In genomic region chr14:40623641-40624040, GRCh38 we compare ENCODE assay signal across 17 cellular contexts.
DNase-seq lines count a peak whose midpoint lies in the region; ATAC-seq and TF ChIP-seq lines count a peak whose summit lies in the region.
"Had no signal": no experiment of that assay in that cellular context is flagged by ENCODE, and none has a peak within 500 bp of the region (broad histone marks: within the 10 kb centered on the region; RNA-seq: fewer than 3 reads in every experiment).

No MANE protein-coding gene starts in this region.

- no peaks in the 10 kb centered on the region for H3K9me2 ChIP-seq in PC-3 (replicated peaks; ENCODE audit: low read length)

- H4K20me1 ChIP-seq in PC-3 (ENCODE audit: low read length) = no peaks in the 10 kb centered on the region

- no peak overlapping the region for H3K4me3 Mint-ChIP-seq in stimulated activated naive B cell treated with anti-CD40 and anti-IgM and Interleukin-4, amounts not matched to agents 10 μg/mL and 1 μg/mL and 100 μg/mL, for 72 hours
- H3K4me3 Mint-ChIP-seq: B cell; CD4-positive, CD25-positive, alpha-beta regulatory T cell; GM23338 had no signal

- ATAC-seq in PC-3 = peak; percentile 89
- ATAC-seq in stimulated activated naive B cell treated with anti-CD40 and anti-IgM and Interleukin-4, amounts not matched to agents 10 μg/mL and 1 μg/mL and 100 μg/mL, for 72 hours (replicated peaks) = no peak
- no peak for ATAC-seq in GM19351 (IDR thresholded peaks at IDR 0.05; ENCODE audit: unreplicated experiment)
- ATAC-seq: GM23338, HCT116 had no signal

- no peak overlapping the region for H3K4me2 ChIP-seq in PC-3 (ENCODE audit: low read length)
- H3K4me2 ChIP-seq: GM23338, PC-9 had no signal

- H3K27me3 ChIP-seq in A673 (replicated peaks; ENCODE audit: insufficient read depth, low read depth, low read length, poor library complexity) (no peaks in the 10 kb centered on the region), PC-3 (ENCODE audit: low read length) (no peaks in the 10 kb centered on the region), uterus (no peaks in the 10 kb centered on the region)

- POLR2A ChIA-PET in A673 (lab: Charles Lee; ENCODE audit: low non-redundant PET) (no interaction called here), PC-3 (lab: Charles Lee; ENCODE audit: unreplicated experiment) (interaction anchor here (0.6 kb wide), 1 partner anchor 37 kb away, joined by 4 read pairs; no protein-coding TSS in a partner anchor)

- H3K4me1 Mint-ChIP-seq in stimulated activated naive B cell treated with anti-CD40 and anti-IgM and Interleukin-4, amounts not matched to agents 10 μg/mL and 1 μg/mL and 100 μg/mL, for 72 hours = no peaks in the 10 kb centered on the region
- H3K4me1 Mint-ChIP-seq: B cell; CD4-positive, CD25-positive, alpha-beta regulatory T cell had no signal

- TF ChIP-seq POLR2A in uterus (IDR thresholded peaks at IDR 0.05) = no peak

- peaks cover 0 to 2% of the 10 kb centered on the region in 2 donors for H3K9me3 Mint-ChIP-seq in stimulated activated naive B cell treated with anti-CD40 and anti-IgM and Interleukin-4, amounts not matched to agents 10 μg/mL and 1 μg/mL and 100 μg/mL, for 72 hours

- no peak overlapping the region for H3K9ac ChIP-seq in PC-3 (ENCODE audit: low read length)

- no peaks in the 10 kb centered on the region for H3K9me3 ChIP-seq in A673 (ENCODE audit: low read depth, low read length, poor library complexity, severe bottlenecking)
- H3K9me3 ChIP-seq in PC-3 (ENCODE audit: low read length) = no peaks in the 10 kb centered on the region
- H3K9me3 ChIP-seq in uterus = no peaks in the 10 kb centered on the region

- no peak overlapping the region for H3K27ac Mint-ChIP-seq in stimulated activated naive B cell treated with anti-CD40 and anti-IgM and Interleukin-4, amounts not matched to agents 10 μg/mL and 1 μg/mL and 100 μg/mL, for 72 hours
- H3K27ac Mint-ChIP-seq: B cell; CD4-positive, CD25-positive, alpha-beta regulatory T cell; GM23338 had no signal

- H3K36me3 Mint-ChIP-seq in stimulated activated naive B cell treated with anti-CD40 and anti-IgM and Interleukin-4, amounts not matched to agents 10 μg/mL and 1 μg/mL and 100 μg/mL, for 72 hours = no peaks in the 10 kb centered on the region
- H3K36me3 Mint-ChIP-seq: CD4-positive, CD25-positive, alpha-beta regulatory T cell had no signal

- H3K79me2 ChIP-seq in PC-3 (ENCODE audit: low read length) = no peaks in the 10 kb centered on the region

- DNase-seq in A673 (ENCODE audit: low spot score) = peak; percentile 10
- DNase-seq in DMS153 (lab: John Stamatoyannopoulos, UW) = peak; percentile 8
- peak; percentile 18 for DNase-seq in NCI-H2081 treated with DMSO at 0.1 percent for 48 hours (lab: John Stamatoyannopoulos, UW)
- peak; percentile 21 for DNase-seq in PC-3
- DNase-seq in stimulated activated naive B cell treated with anti-CD40 and anti-IgM and Interleukin-4, amounts not matched to agents 10 μg/mL and 1 μg/mL and 100 μg/mL, for 72 hours = no peak
- no peak for DNase-seq in uterus
- DNase-seq: Caco-2; CD4-positive, CD25-positive, alpha-beta regulatory T cell; GF-D8; NCI-H1694 treated with DMSO at 0.1 percent for 48 hours; NCI-H526 treated with DMSO at 0.1 percent for 48 hours; PC-9; T-helper 9 cell had no signal

- CTCF ChIA-PET in A673 (lab: Charles Lee) = no interaction called here
- CTCF ChIA-PET in PC-3 (lab: Charles Lee) = no interaction called here

- H3K4me3 ChIP-seq in A673 (ENCODE audit: low read depth, low read length, poor library complexity, severe bottlenecking) (no peak overlapping the region), PC-3 (ENCODE audit: low read length) (no peak overlapping the region), uterus (no peak overlapping the region)
- H3K4me3 ChIP-seq: GM23338, PC-9 had no signal

- intact Hi-C loops in A673 (cut with micrococcal nuclease; ENCODE audit: unreplicated experiment) (no loop called here), PC-3 (cut with micrococcal nuclease) (no loop called here), uterus (cut with DNase I; ENCODE audit: low total_unique reads) (no loop called here)

- no peak for TF ChIP-seq CTCF in A673 (conservative IDR thresholded peaks at IDR 0.05; ENCODE audit: low read depth, low read length)
- no peak for TF ChIP-seq CTCF in PC-3 (conservative IDR thresholded peaks at IDR 0.05; ENCODE audit: low read depth, low read length)
- no peak for TF ChIP-seq CTCF in uterus (IDR thresholded peaks at IDR 0.05)

- H3F3A ChIP-seq in PC-3 (ENCODE audit: low read length, unreplicated experiment) = no peaks in the 10 kb centered on the region

- BruUV-seq in A673 (replicated peaks; lab: Mats Ljungman, UMichigan) (no TSS peak), PC-3 (replicated peaks; lab: Mats Ljungman, UMichigan) (no TSS peak)

- no peaks in the 10 kb centered on the region for H3K4me1 ChIP-seq in A673 (ENCODE audit: insufficient read depth, low read length, poor library complexity, severe bottlenecking)
- H3K4me1 ChIP-seq in PC-3 (ENCODE audit: insufficient read depth, low read length) = no peaks in the 10 kb centered on the region
- no peaks in the 10 kb centered on the region for H3K4me1 ChIP-seq in uterus

- no peak overlapping the region for H3K27ac ChIP-seq in A673 (ENCODE audit: low read depth, low read length, poor library complexity, severe bottlenecking)
- H3K27ac ChIP-seq in PC-3 (ENCODE audit: low read length) = no peak overlapping the region
- H3K27ac ChIP-seq in uterus = no peak overlapping the region
- H3K27ac ChIP-seq: PC-9 had no signal

- H3K27me3 Mint-ChIP-seq in stimulated activated naive B cell treated with anti-CD40 and anti-IgM and Interleukin-4, amounts not matched to agents 10 μg/mL and 1 μg/mL and 100 μg/mL, for 72 hours = no peaks in the 10 kb centered on the region
- H3K27me3 Mint-ChIP-seq: B cell; CD4-positive, CD25-positive, alpha-beta regulatory T cell had no signal

- H3K36me3 ChIP-seq in A673 (ENCODE audit: insufficient read depth, low read length, poor library complexity, severe bottlenecking) (no peaks in the 10 kb centered on the region), PC-3 (ENCODE audit: low read depth, low read length) (no peaks in the 10 kb centered on the region), uterus (no peaks in the 10 kb centered on the region)

- H2AFZ ChIP-seq in PC-3 (ENCODE audit: low read length) = no peak overlapping the region
- H2AFZ ChIP-seq: GM23338, PC-9 had no signal

Comparison
In these comparisons a context has a peak if more than half of its experiments do, and no peak if none do; other contexts are left out.
1. DNase-seq: peak in A673 (single experiment), DMS153 (single experiment), NCI-H2081 treated with DMSO at 0.1 percent for 48 hours (single experiment) and PC-3 (single experiment); none in stimulated activated naive B cell treated with anti-CD40 and anti-IgM and Interleukin-4, amounts not matched to agents 10 μg/mL and 1 μg/mL and 100 μg/mL, for 72 hours (single experiment) and uterus (0 of 2).